In genomic region chr3:119676020-119676419, GRCh38 we compare ENCODE assay signal across 1 cellular context.
TF ChIP-seq lines count a peak whose summit lies in the region.

No MANE protein-coding gene starts in this region.

TF ChIP-seq in H1, 55 proteins besides CTCF, POLR2A, EP300 and RAD21:
- TF ChIP-seq GABPA (IDR thresholded peaks at IDR 0.05; ENCODE audit: borderline replicate concordance, insufficient read depth, low read length) (no peak), MAX (IDR thresholded peaks at IDR 0.05) (no peak), RFX5 (IDR thresholded peaks at IDR 0.05; ENCODE audit: borderline replicate concordance, low read depth, low read length) (no peak), NANOG (IDR thresholded peaks at IDR 0.05; ENCODE audit: insufficient read depth, low read depth, low read length, poor library complexity, severe bottlenecking) (no peak), EGR1 (IDR thresholded peaks at IDR 0.05; ENCODE audit: borderline replicate concordance, low read depth, low read length) (no peak), TCF12 (IDR thresholded peaks at IDR 0.05; ENCODE audit: low read depth, low read length) (no peak), SRF (IDR thresholded peaks at IDR 0.05; ENCODE audit: low read depth, low read length) (no peak), CHD1 (IDR thresholded peaks at IDR 0.05; ENCODE audit: low read depth, low read length) (no peak), ZNF274 (IDR thresholded peaks at IDR 0.05; ENCODE audit: borderline replicate concordance, extremely low read depth, low read length) (no peak), RXRA (IDR thresholded peaks at IDR 0.05; ENCODE audit: insufficient read depth, low read depth, low read length) (no peak), CTBP2 (IDR thresholded peaks at IDR 0.05; ENCODE audit: borderline replicate concordance, insufficient read depth, insufficient read length, low read length) (no peak), BACH1 (IDR thresholded peaks at IDR 0.05; ENCODE audit: low read length) (no peak), KDM5A (IDR thresholded peaks at IDR 0.05; ENCODE audit: low read length) (no peak), KDM4A (IDR thresholded peaks at IDR 0.05; ENCODE audit: low read depth, low read length, severe bottlenecking) (no peak)
